In genomic region chr10:35336084-35336831, GRCh38 we compare ENCODE assay signal across 1 cellular context.
TF ChIP-seq lines count a peak whose summit lies in the region.

TSS of gene CCNY (plus strand) at chr10:35336509. CDS start at chr10:35337054, 545 bp downstream.

TF ChIP-seq in HCT116, 20 proteins besides CTCF, POLR2A, EP300 and RAD21 (continued from another document):
- TF ChIP-seq CEBPB (IDR thresholded peaks at IDR 0.05; ENCODE audit: low read depth) (no peak), CBX3 (IDR thresholded peaks at IDR 0.05; ENCODE audit: low read depth) (no peak), YY1 (IDR thresholded peaks at IDR 0.05; ENCODE audit: extremely low read depth, insufficient replicate concordance, low read depth, low read length) (peak; percentile 2), POLR2AphosphoS5 (IDR thresholded peaks at IDR 0.05; ENCODE audit: low read depth, low read length) (peak; percentile 81), ZFX (IDR thresholded peaks at IDR 0.05) (peak; percentile 94), ELF1 (IDR thresholded peaks at IDR 0.05; ENCODE audit: borderline replicate concordance, low read depth) (no peak)
TF ChIP-seq in HCT116: peak in this region for 6.
